ENCODE assay signal across 1 cellular context in the genomic region with DNA sequence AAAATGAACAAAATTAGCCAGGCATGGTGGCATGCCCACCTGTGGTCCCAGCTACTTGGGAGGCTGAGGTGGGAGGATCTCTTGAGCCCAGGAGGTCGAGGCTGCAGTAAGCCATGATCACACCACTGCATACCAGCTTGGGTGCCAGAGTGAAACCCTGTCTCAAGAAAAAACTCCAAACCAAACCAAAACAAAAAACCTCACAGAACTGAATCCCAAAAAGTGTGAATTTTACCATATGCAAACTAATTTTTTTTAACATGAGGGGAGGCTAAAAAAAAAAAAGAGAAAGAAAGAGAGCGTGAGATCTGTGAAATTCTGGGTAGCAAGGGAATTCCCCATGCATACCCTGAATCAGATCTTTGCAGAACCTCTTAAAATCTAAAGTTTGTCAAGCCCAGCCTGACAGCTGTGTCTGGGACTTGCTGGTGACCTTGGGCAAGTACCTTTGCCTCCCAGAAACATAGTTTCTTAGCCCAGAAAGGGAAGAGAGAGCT.
TF ChIP-seq lines count a peak whose summit lies in the region.

No MANE protein-coding gene starts in this region.

TF ChIP-seq in SK-N-SH, 30 proteins besides CTCF, POLR2A, EP300 and RAD21 (continued from another document):
- TF ChIP-seq, protein P1, sequence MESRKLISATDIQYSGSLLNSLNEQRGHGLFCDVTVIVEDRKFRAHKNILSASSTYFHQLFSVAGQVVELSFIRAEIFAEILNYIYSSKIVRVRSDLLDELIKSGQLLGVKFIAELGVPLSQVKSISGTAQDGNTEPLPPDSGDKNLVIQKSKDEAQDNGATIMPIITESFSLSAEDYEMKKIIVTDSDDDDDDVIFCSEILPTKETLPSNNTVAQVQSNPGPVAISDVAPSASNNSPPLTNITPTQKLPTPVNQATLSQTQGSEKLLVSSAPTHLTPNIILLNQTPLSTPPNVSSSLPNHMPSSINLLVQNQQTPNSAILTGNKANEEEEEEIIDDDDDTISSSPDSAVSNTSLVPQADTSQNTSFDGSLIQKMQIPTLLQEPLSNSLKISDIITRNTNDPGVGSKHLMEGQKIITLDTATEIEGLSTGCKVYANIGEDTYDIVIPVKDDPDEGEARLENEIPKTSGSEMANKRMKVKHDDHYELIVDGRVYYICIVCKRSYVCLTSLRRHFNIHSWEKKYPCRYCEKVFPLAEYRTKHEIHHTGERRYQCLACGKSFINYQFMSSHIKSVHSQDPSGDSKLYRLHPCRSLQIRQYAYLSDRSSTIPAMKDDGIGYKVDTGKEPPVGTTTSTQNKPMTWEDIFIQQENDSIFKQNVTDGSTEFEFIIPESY (IDR thresholded peaks at IDR 0.05; ENCODE audit: borderline replicate concordance, low read depth): no peak
- no peak for TF ChIP-seq FOXM1 (IDR thresholded peaks at IDR 0.05; ENCODE audit: low read depth)
- TF ChIP-seq GATA2 (CRISPR knock-in tag; IDR thresholded peaks at IDR 0.05): no peak
- TF ChIP-seq CHD2 (IDR thresholded peaks at IDR 0.05; ENCODE audit: low read length, partially characterized antibody): no peak
